22 cellular contexts compared by ENCODE assay signal in genomic region chr3:30114918-30115317, GRCh38.
"Had no signal": no experiment of that assay in that cellular context is flagged by ENCODE, and none has a peak within 500 bp of the region (broad histone marks: within the 10 kb centered on the region; RNA-seq: fewer than 3 reads in every experiment).

No MANE protein-coding gene starts in this region.

- H3K4me3 ChIP-seq: coronary artery, left lung, lung, psoas muscle, right lobe of liver, tibial artery, upper lobe of left lung, uterus had no signal

- H3K9me3 Mint-ChIP-seq: endodermal cell; naive thymus-derived CD4-positive, alpha-beta T cell; stimulated activated memory B cell treated with anti-CD40 and anti-IgM and Interleukin-4, amounts not matched to agents 10 μg/mL and 1 μg/mL and 100 μg/mL, for 72 hours; stimulated activated naive CD8-positive, alpha-beta T cell treated with anti-CD3 and anti-CD28 coated beads, Interleukin-15, Interleukin-2, amounts not matched to agents 100 ng/mL and 50 ng/mL, for 24 hours had no signal

- H3K27me3 ChIP-seq: left lung, neutrophil, right lobe of liver, tibial artery, upper lobe of left lung, uterus had no signal

- H3K9me3 ChIP-seq: left lung, neutrophil, psoas muscle, right lobe of liver, tibial artery, upper lobe of left lung, uterus had no signal

- H3K36me3 Mint-ChIP-seq: naive thymus-derived CD4-positive, alpha-beta T cell; stimulated activated memory B cell treated with anti-CD40 and anti-IgM and Interleukin-4, amounts not matched to agents 10 μg/mL and 1 μg/mL and 100 μg/mL, for 72 hours had no signal

- H3K27me3 Mint-ChIP-seq: stimulated activated naive CD8-positive, alpha-beta T cell treated with anti-CD3 and anti-CD28 coated beads, Interleukin-15, Interleukin-2, amounts not matched to agents 100 ng/mL and 50 ng/mL, for 24 hours had no signal

- H3K27ac ChIP-seq: coronary artery, left lung, neutrophil, psoas muscle, right lobe of liver, tibial artery, upper lobe of left lung, uterus had no signal

- H3K4me3 Mint-ChIP-seq: endodermal cell; naive thymus-derived CD4-positive, alpha-beta T cell; stimulated activated memory B cell treated with anti-CD40 and anti-IgM and Interleukin-4, amounts not matched to agents 10 μg/mL and 1 μg/mL and 100 μg/mL, for 72 hours; stimulated activated naive CD8-positive, alpha-beta T cell treated with anti-CD3 and anti-CD28 coated beads, Interleukin-15, Interleukin-2, amounts not matched to agents 100 ng/mL and 50 ng/mL, for 24 hours had no signal

- H3K27ac Mint-ChIP-seq: endodermal cell; naive thymus-derived CD4-positive, alpha-beta T cell; stimulated activated memory B cell treated with anti-CD40 and anti-IgM and Interleukin-4, amounts not matched to agents 10 μg/mL and 1 μg/mL and 100 μg/mL, for 72 hours; stimulated activated naive CD8-positive, alpha-beta T cell treated with anti-CD3 and anti-CD28 coated beads, Interleukin-15, Interleukin-2, amounts not matched to agents 100 ng/mL and 50 ng/mL, for 24 hours had no signal

- ATAC-seq: left lung; naive thymus-derived CD4-positive, alpha-beta T cell; psoas muscle; right lobe of liver; stimulated activated memory B cell treated with anti-CD40 and anti-IgM and Interleukin-4, amounts not matched to agents 10 μg/mL and 1 μg/mL and 100 μg/mL, for 72 hours had no signal

- H3K4me1 ChIP-seq: left lung, psoas muscle, right lobe of liver had no signal

- H3K36me3 ChIP-seq: left lung, neutrophil, right lobe of liver, tibial artery, upper lobe of left lung, uterus had no signal

- DNase-seq: effector CD4-positive, alpha-beta T cell; endodermal cell; erythroblast; foreskin melanocyte; head of caudate nucleus; hippocampal formation; kidney glomerular epithelial cell; left lung; mesendoderm; naive thymus-derived CD4-positive, alpha-beta T cell; psoas muscle; retina; right lobe of liver; stimulated activated CD4-positive, alpha-beta T cell treated with anti-CD3 and anti-CD28 coated beads, Interleukin-4, amount 100 ng/mL, for 1 hour; tibial artery; upper lobe of left lung; uterus had no signal
